18 cellular contexts compared by ENCODE assay signal in genomic region chr19:45344621-45345505, GRCh38. TPM values are rescaled to one million over a fixed set of nuclear protein-coding genes. Genes with fewer than 3 reads are reported as not detected.
DNase-seq lines count a peak whose midpoint lies in the region; ATAC-seq and TF ChIP-seq lines count a peak whose summit lies in the region.
"Had no signal": no experiment of that assay in that cellular context is flagged by ENCODE, and none has a peak within 500 bp of the region (broad histone marks: within the 10 kb centered on the region; RNA-seq: fewer than 3 reads in every experiment).

No MANE protein-coding gene starts in this region.

- intact Hi-C loops in vagina (cut with DNase I), result no loop called here
- intact Hi-C loops in posterior cingulate gyrus (cut with DNase I), result no loop called here

- H3K9me3 ChIP-seq in HEK293 (ENCODE audit: control insufficient read depth, insufficient read depth, low read depth, low read length) (no peaks in the 10 kb centered on the region), RWPE2 (ENCODE audit: severe bottlenecking) (no peaks in the 10 kb centered on the region), vagina (no peaks in the 10 kb centered on the region)
- H3K9me3 ChIP-seq: HAP-1, SK-N-SH had no signal

- H3K36me3 ChIP-seq in HEK293 (ENCODE audit: control insufficient read depth in 2 of 2, insufficient read depth in 1 of 2, low read length in 2 of 2), result peaks cover 0 to 22% of the 10 kb centered on the region in 2 experiments; a peak in 2 of 3 replicates
- peaks cover 10% of the 10 kb centered on the region for H3K36me3 ChIP-seq in RWPE2 (ENCODE audit: low read depth)
- no peaks in the 10 kb centered on the region for H3K36me3 ChIP-seq in vagina

- CTCF ChIA-PET in HEK293 (lab: Yijun Ruan, JAX), result interaction anchor here (0.6 to 1.7 kb wide), 2 partner anchors 134 to 738 kb away, joined by 3 read pairs; no protein-coding TSS in a partner anchor

- H3K27me3 ChIP-seq in RWPE2 (ENCODE audit: insufficient read depth, poor library complexity, severe bottlenecking) (no peaks in the 10 kb centered on the region), foreskin keratinocyte (no peaks in the 10 kb centered on the region), vagina (no peaks in the 10 kb centered on the region)

- DNase-seq in RWPE2 (ENCODE audit: low spot score), result no peak
- peak in 1 of 2 donors; percentile 59 for DNase-seq in foreskin keratinocyte
- DNase-seq in vagina (ENCODE audit: extremely low spot score in 2 of 2), result no peak
- no peak for DNase-seq in posterior cingulate gyrus
- no peak for DNase-seq in MV-4-11 (lab: John Stamatoyannopoulos, UW)
- no peak for DNase-seq in COLO829 (ENCODE audit: low spot score)
- DNase-seq: AML-193; COR-L47; NCI-H1694 treated with DMSO at 0.1 percent for 48 hours; NCI-H510A; NCI-H748 treated with DMSO at 0.1 percent for 48 hours; NK-92 treated with Interleukin-12 subunit alpha and Interleukin-12 subunit beta, amount 100 ng/mL, for 24 hours; SHP77; SK-N-SH had no signal

- TF ChIP-seq POLR2A in vagina (IDR thresholded peaks at IDR 0.05), result no peak

- H3K4me1 ChIP-seq in HEK293 (ENCODE audit: control insufficient read depth, insufficient read depth, low read length) (no peaks in the 10 kb centered on the region), RWPE2 (ENCODE audit: insufficient read depth, poor library complexity, severe bottlenecking) (peaks cover 7% of the 10 kb centered on the region), foreskin keratinocyte (no peaks in the 10 kb centered on the region), vagina (peaks cover 7% of the 10 kb centered on the region)

- ATAC-seq in RWPE2 (ENCODE audit: low read depth) (peak; percentile 43), foreskin keratinocyte (peak; percentile 48)
- ATAC-seq: K562 had no signal

- POLR2A ChIA-PET in HEK293 (lab: Yijun Ruan, JAX), result interaction anchor here (0.6 kb wide), 2 partner anchors 14 to 61 kb away, joined by 3 to 5 read pairs; no protein-coding TSS in a partner anchor

- no peak overlapping the region for H3K27ac ChIP-seq in HEK293 (ENCODE audit: extremely low read depth, low read depth, low read length)
- peak overlapping the region; percentile 33 for H3K27ac ChIP-seq in RWPE2 (ENCODE audit: poor library complexity, severe bottlenecking)
- no peak overlapping the region for H3K27ac ChIP-seq in foreskin keratinocyte
- H3K27ac ChIP-seq in vagina, result peak overlapping the region; percentile 74
- H3K27ac ChIP-seq: C4-2B had no signal

- H3K4me3 ChIP-seq in HEK293 (ENCODE audit: low read depth, low read length) (no peak overlapping the region), RWPE2 (ENCODE audit: severe bottlenecking) (no peak overlapping the region), vagina (no peak overlapping the region)
- H3K4me3 ChIP-seq: HAP-1, K562 had no signal

- TF ChIP-seq CTCF in HEK293 (tag by site-specific recombination; IDR thresholded peaks at IDR 0.05), result no peak
- no peak for TF ChIP-seq CTCF in RWPE2 (IDR thresholded peaks at IDR 0.05; ENCODE audit: poor library complexity, severe bottlenecking)
- no peak for TF ChIP-seq CTCF in foreskin keratinocyte (conservative IDR thresholded peaks at IDR 0.05)
- TF ChIP-seq CTCF in vagina (IDR thresholded peaks at IDR 0.05), result no peak

TF ChIP-seq in HEK293, 187 proteins besides CTCF, POLR2A, EP300 and RAD21:
- TF ChIP-seq KLF1 (tag by site-specific recombination; IDR thresholded peaks at IDR 0.05) (peak; percentile 58), ZNF341 (tag by site-specific recombination; IDR thresholded peaks at IDR 0.05; ENCODE audit: low read depth) (no peak), EGR2 (tag by site-specific recombination; IDR thresholded peaks at IDR 0.05; ENCODE audit: low read depth) (0 out of 2 replicates have a peak, but pooled peaks have one; percentile 18), KLF7 (tag by site-specific recombination; IDR thresholded peaks at IDR 0.05; ENCODE audit: borderline replicate concordance) (no peak), ZFHX2 (tag by site-specific recombination; conservative IDR thresholded peaks at IDR 0.05) (0 out of 2 replicates have a peak, but pooled peaks have one; percentile 48)

RNA-seq across cellular contexts. Expression of gene KLC3, which starts 4.3 kb away (rescaled TPM):
- total RNA-seq in foreskin keratinocyte (47.3 and 50.7 TPM in 2 replicates), vagina (20.9 TPM)
- 52.5 and 60.7 TPM in 2 replicates for polyA plus RNA-seq in foreskin keratinocyte

RNA-seq across cellular contexts. Expression of gene CKM, which starts 22.2 kb away (rescaled TPM):
- total RNA-seq in foreskin keratinocyte (not detected in 2 replicates), vagina (not detected)
- not detected in 2 replicates for polyA plus RNA-seq in foreskin keratinocyte

RNA-seq across cellular contexts. Expression of gene ERCC2, which starts 25.5 kb away (rescaled TPM):
- total RNA-seq in foreskin keratinocyte, result 32.1 and 36.9 TPM in 2 replicates
- 34.5 and 40.1 TPM in 2 replicates for polyA plus RNA-seq in foreskin keratinocyte
- 17.9 TPM for total RNA-seq in vagina

Comparison
In these comparisons a context has a peak if more than half of its experiments do, and no peak if none do; other contexts are left out.
1. H3K27ac ChIP-seq: peak in RWPE2 (single experiment) and vagina (single experiment); none in HEK293 (single experiment) and foreskin keratinocyte (single experiment).